ENCODE assay signal across 25 cellular contexts in the genomic region with DNA sequence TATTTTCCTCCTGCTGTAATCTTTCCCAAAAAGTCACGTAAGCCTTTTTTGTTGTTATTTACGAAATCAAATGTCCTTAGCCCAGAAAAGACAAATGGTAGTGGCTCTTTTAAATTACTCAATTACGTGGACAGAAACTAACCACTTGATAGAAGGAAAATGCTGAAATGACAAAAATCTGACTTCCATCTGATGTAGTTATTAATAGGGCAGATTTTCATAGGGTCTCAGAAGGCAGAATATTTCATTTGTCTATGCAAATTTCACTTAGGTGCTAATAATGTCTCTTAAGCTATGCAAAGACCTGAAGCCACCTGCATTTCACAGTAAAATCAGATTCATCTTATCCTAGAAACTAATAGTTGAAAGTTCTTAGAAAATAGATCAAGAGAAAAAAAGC.
"Had no signal": no experiment of that assay in that cellular context is flagged by ENCODE, and none has a peak within 500 bp of the region (broad histone marks: within the 10 kb centered on the region; RNA-seq: fewer than 3 reads in every experiment).

No MANE protein-coding gene starts in this region.

- H3K4me1 ChIP-seq: Peyer's patch, SJCRH30 had no signal

- DNase-seq: NCI-H1092, NCI-H1105 treated with DMSO at 0.1 percent for 48 hours, NCI-H1417 treated with DMSO at 0.1 percent for 48 hours, NCI-H187, NCI-H2029, NCI-H2081 treated with DMSO at 0.1 percent for 48 hours, NCI-H2171, NCI-H226, NCI-H446, NCI-H510A, NCI-H524 treated with DMSO at 0.1 percent for 48 hours, NCI-H69, NCI-H774, OCI-M1, PC-9, Peyer's patch, SHP77 treated with DMSO at 0.1 percent for 48 hours, SJCRH30, T-helper 1 cell, T-helper 17 cell had no signal

- H3K9ac ChIP-seq: KMS-11 had no signal

- ATAC-seq: Right ventricle myocardium inferior, SK-N-SH treated with all-trans-retinoic acid at 6 μM for 48 hours, T-helper 17 cell had no signal

- H3K9me3 ChIP-seq: Peyer's patch, SJCRH30 had no signal

- H3K27me3 ChIP-seq: Peyer's patch, SJCRH30 had no signal

- H3K4me3 ChIP-seq: PC-9, Peyer's patch, SJCRH30 had no signal

- H3K27ac ChIP-seq: HL-60, KMS-11, PC-9, Peyer's patch, SJCRH30 had no signal

- H2AFZ ChIP-seq: PC-9 had no signal

- H3K4me2 ChIP-seq: KMS-11, PC-9 had no signal

- H3K36me3 ChIP-seq: Peyer's patch, SJCRH30 had no signal

- FAIRE-seq: HTR-8/SVneo had no signal
